In genomic region chr9:96992303-96992702, GRCh38 we compare ENCODE assay signal across 2 cellular contexts. TPM values are rescaled to one million over a fixed set of nuclear protein-coding genes. Genes with fewer than 3 reads are reported as not detected.
"Had no signal": no experiment of that assay in that cellular context is flagged by ENCODE, and none has a peak within 500 bp of the region (broad histone marks: within the 10 kb centered on the region; RNA-seq: fewer than 3 reads in every experiment).

No MANE protein-coding gene starts in this region.

RNA-seq across cellular contexts. Expression of gene CTSV, which starts 46.6 kb away (rescaled TPM):
- total RNA-seq: esophagus muscularis mucosa, sigmoid colon had no signal
